In the genomic region with DNA sequence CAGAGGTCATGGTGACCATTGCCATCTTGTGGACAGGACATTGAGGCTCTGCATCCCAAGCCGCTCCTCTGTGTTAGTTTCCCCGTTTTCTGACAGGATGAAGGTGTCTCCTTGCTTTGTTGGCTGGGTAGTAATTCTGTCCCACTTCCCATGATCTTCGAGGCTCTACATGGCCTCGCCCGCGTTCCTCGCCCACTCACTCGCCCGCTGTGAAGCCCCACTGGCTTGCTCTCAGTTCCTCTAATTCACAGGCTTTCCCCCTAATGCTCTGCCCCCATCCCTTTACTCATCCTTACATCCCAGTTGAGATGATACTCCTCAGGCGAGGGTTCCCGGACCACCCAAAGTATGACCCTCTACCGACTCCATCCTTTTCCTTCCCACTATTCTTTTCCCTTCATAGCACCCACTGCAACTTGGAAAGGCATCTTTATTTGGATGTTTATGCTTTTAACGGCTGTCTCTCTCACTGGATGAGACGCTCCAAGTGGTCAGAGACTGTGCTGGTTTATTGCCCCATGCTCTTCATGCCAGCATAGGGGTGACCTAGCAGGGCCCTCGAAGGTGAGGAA, we compare ENCODE assay signal across 7 cellular contexts. TPM values are rescaled to one million over a fixed set of nuclear protein-coding genes. Genes with fewer than 3 reads are reported as not detected.
A peak's percentile ranks its signal among the peaks of the same experiment; 100 is the strongest.
DNase-seq lines count a peak whose midpoint lies in the region; ATAC-seq, FAIRE-seq and TF ChIP-seq lines count a peak whose summit lies in the region.

No MANE protein-coding gene starts in this region.

- H3K4me3 ChIP-seq in left lung (peak overlapping the region; percentile 85 to 86), upper lobe of left lung (peak overlapping the region; percentile 45 to 98 (median 92))

- peak overlapping the region; percentile 78 for H3K27ac Mint-ChIP-seq in activated T-helper 1 cell treated with anti-CD3 and anti-CD28 coated beads, Interleukin-12 subunit alpha, Interleukin-12 subunit beta, Interleukin-2, Interleukin-4 antibody, amounts not matched to agents 30 ng/mL and 10 ng/mL and 1 ng/mL, durations not matched to agents 14 hours and 24 hours and 36 hours

- H3K4me1 ChIP-seq in left lung (peaks cover 21 to 66% of the 10 kb centered on the region in 2 donors), upper lobe of left lung (peaks cover 17 to 31% (median 25%) of the 10 kb centered on the region in 4 donors)

- ATAC-seq in HG02973 (IDR thresholded peaks at IDR 0.05; ENCODE audit: unreplicated experiment) = peak; percentile 13
- no peak for ATAC-seq in left lung
- peak in 1 of 2 donors; percentile 0 for ATAC-seq in upper lobe of left lung (ENCODE audit: low FRiP score in 2 of 2)

- no peak for TF ChIP-seq POLR2A in upper lobe of left lung (IDR thresholded peaks at IDR 0.05)

- peak; percentile 72 for FAIRE-seq in GM19239 (lab: Jason Lieb, UNC)

- peak overlapping the region; percentile 87 to 94 for H3K27ac ChIP-seq in left lung
- peak overlapping the region; percentile 85 to 97 (median 89) for H3K27ac ChIP-seq in upper lobe of left lung

- H3K36me3 ChIP-seq in left lung = peaks cover 0 to 70% of the 10 kb centered on the region in 2 donors
- H3K36me3 ChIP-seq in upper lobe of left lung = peaks cover 17 to 56% (median 39%) of the 10 kb centered on the region in 4 donors

- WGBS in upper lobe of left lung, 2 donors = 28 to 29% methylated on average over 15 of the region's 15 CpGs

- no peaks in the 10 kb centered on the region for H3K9me3 Mint-ChIP-seq in activated T-helper 1 cell treated with anti-CD3 and anti-CD28 coated beads, Interleukin-12 subunit alpha, Interleukin-12 subunit beta, Interleukin-2, Interleukin-4 antibody, amounts not matched to agents 30 ng/mL and 10 ng/mL and 1 ng/mL, durations not matched to agents 14 hours and 24 hours and 36 hours

- intact Hi-C loops in activated T-helper 1 cell treated with anti-CD3 and anti-CD28 coated beads, Interleukin-12 subunit alpha, Interleukin-12 subunit beta, Interleukin-2, Interleukin-4 antibody, amounts not matched to agents 30 ng/mL and 10 ng/mL and 1 ng/mL, durations not matched to agents 14 hours and 24 hours and 36 hours (cut with micrococcal nuclease) = loop anchor here (1.0 kb wide), 3 partner anchors 7 to 86 kb away; partner anchors contain the start of genes HSP90AB1 and NFKBIE
- intact Hi-C loops in left lung (cut with DNase I) (no loop called here), posterior vena cava (cut with DNase I) (no loop called here)

- no peak for DNase-seq in GM19239 (ENCODE audit: insufficient read length, low spot score)
- DNase-seq in activated T-helper 1 cell treated with anti-CD3 and anti-CD28 coated beads, Interleukin-12 subunit alpha, Interleukin-12 subunit beta, Interleukin-2, Interleukin-4 antibody, amounts not matched to agents 30 ng/mL and 10 ng/mL and 1 ng/mL, durations not matched to agents 14 hours and 24 hours and 36 hours (ENCODE audit: low spot score) = no peak
- no peak for DNase-seq in left lung
- no peak for DNase-seq in upper lobe of left lung
- no peak for DNase-seq in stimulated activated CD4-positive, alpha-beta T cell treated with anti-CD3 and anti-CD28 coated beads, Interleukin-15, amount 100 ng/mL, for 24 hours
- no peak for DNase-seq in posterior vena cava (ENCODE audit: low spot score)

- H3K36me3 Mint-ChIP-seq in activated T-helper 1 cell treated with anti-CD3 and anti-CD28 coated beads, Interleukin-12 subunit alpha, Interleukin-12 subunit beta, Interleukin-2, Interleukin-4 antibody, amounts not matched to agents 30 ng/mL and 10 ng/mL and 1 ng/mL, durations not matched to agents 14 hours and 24 hours and 36 hours (ENCODE audit: low read depth) = peaks cover 51% of the 10 kb centered on the region

- H3K27me3 Mint-ChIP-seq in activated T-helper 1 cell treated with anti-CD3 and anti-CD28 coated beads, Interleukin-12 subunit alpha, Interleukin-12 subunit beta, Interleukin-2, Interleukin-4 antibody, amounts not matched to agents 30 ng/mL and 10 ng/mL and 1 ng/mL, durations not matched to agents 14 hours and 24 hours and 36 hours (ENCODE audit: insufficient read depth) = no peaks in the 10 kb centered on the region

- TF ChIP-seq EP300 in upper lobe of left lung (IDR thresholded peaks at IDR 0.05) = no peak

- TF ChIP-seq CTCF in left lung (IDR thresholded peaks at IDR 0.05) (no peak), upper lobe of left lung (IDR thresholded peaks at IDR 0.05) (peak in 1 of 6 experiments; percentile 15)

- H3K4me1 Mint-ChIP-seq in activated T-helper 1 cell treated with anti-CD3 and anti-CD28 coated beads, Interleukin-12 subunit alpha, Interleukin-12 subunit beta, Interleukin-2, Interleukin-4 antibody, amounts not matched to agents 30 ng/mL and 10 ng/mL and 1 ng/mL, durations not matched to agents 14 hours and 24 hours and 36 hours (ENCODE audit: low read depth) = peaks cover 76% of the 10 kb centered on the region

- no peaks in the 10 kb centered on the region for H3K27me3 ChIP-seq in left lung
- no peaks in the 10 kb centered on the region for H3K27me3 ChIP-seq in upper lobe of left lung

- no peaks in the 10 kb centered on the region for H3K9me3 ChIP-seq in left lung
- H3K9me3 ChIP-seq in upper lobe of left lung = no peaks in the 10 kb centered on the region

- peak overlapping the region; percentile 84 for H3K4me3 Mint-ChIP-seq in activated T-helper 1 cell treated with anti-CD3 and anti-CD28 coated beads, Interleukin-12 subunit alpha, Interleukin-12 subunit beta, Interleukin-2, Interleukin-4 antibody, amounts not matched to agents 30 ng/mL and 10 ng/mL and 1 ng/mL, durations not matched to agents 14 hours and 24 hours and 36 hours

RNA-seq across cellular contexts. Expression of gene SLC35B2, which starts 0.5 kb away (rescaled TPM):
- total RNA-seq in activated T-helper 1 cell treated with anti-CD3 and anti-CD28 coated beads, Interleukin-12 subunit alpha, Interleukin-12 subunit beta, Interleukin-2, Interleukin-4 antibody, amounts not matched to agents 30 ng/mL and 10 ng/mL and 1 ng/mL, durations not matched to agents 14 hours and 24 hours and 36 hours = 29.2 and 30.1 TPM in 2 replicates
- total RNA-seq in left lung = 10 to 100 TPM; 43.7 to 50.0 TPM
- 10 to 100 TPM; 14.6 to 44.8 (median 29.8) TPM for total RNA-seq in upper lobe of left lung
- 10 to 100 TPM; 23.1 to 28.9 TPM for total RNA-seq in posterior vena cava

RNA-seq across cellular contexts. Expression of gene NFKBIE, which starts 7.5 kb away (rescaled TPM):
- 23.2 and 29.0 TPM in 2 replicates for total RNA-seq in activated T-helper 1 cell treated with anti-CD3 and anti-CD28 coated beads, Interleukin-12 subunit alpha, Interleukin-12 subunit beta, Interleukin-2, Interleukin-4 antibody, amounts not matched to agents 30 ng/mL and 10 ng/mL and 1 ng/mL, durations not matched to agents 14 hours and 24 hours and 36 hours
- total RNA-seq in left lung = 10 to 100 TPM; 12.1 to 19.3 TPM
- total RNA-seq in upper lobe of left lung = 10 to 100 TPM in 5 of 6 donors, 1 to 10 TPM in 1; 7.8 to 27.0 (median 13.6) TPM
- 1 to 10 TPM; 4.5 to 6.7 TPM for total RNA-seq in posterior vena cava

RNA-seq across cellular contexts. Expression of gene HSP90AB1, which starts 10.9 kb away (rescaled TPM):
- 2,065 and 2,095 TPM in 2 replicates for total RNA-seq in activated T-helper 1 cell treated with anti-CD3 and anti-CD28 coated beads, Interleukin-12 subunit alpha, Interleukin-12 subunit beta, Interleukin-2, Interleukin-4 antibody, amounts not matched to agents 30 ng/mL and 10 ng/mL and 1 ng/mL, durations not matched to agents 14 hours and 24 hours and 36 hours
- total RNA-seq in left lung (100 to 1,000 TPM; 726 to 810 TPM), upper lobe of left lung (100 to 1,000 TPM; 175 to 656 (median 471) TPM), posterior vena cava (100 to 1,000 TPM; 414 to 463 TPM)

RNA-seq across cellular contexts. Expression of gene TMEM151B, which starts 12.4 kb away (rescaled TPM):
- 0.29 TPM in 1 of 2 replicates, not detected in the other for total RNA-seq in activated T-helper 1 cell treated with anti-CD3 and anti-CD28 coated beads, Interleukin-12 subunit alpha, Interleukin-12 subunit beta, Interleukin-2, Interleukin-4 antibody, amounts not matched to agents 30 ng/mL and 10 ng/mL and 1 ng/mL, durations not matched to agents 14 hours and 24 hours and 36 hours
- total RNA-seq in left lung = not detected
- total RNA-seq in upper lobe of left lung = not detected
- not detected for total RNA-seq in posterior vena cava

RNA-seq across cellular contexts. Expression of gene SLC29A1, which starts 34.4 kb away (rescaled TPM):
- total RNA-seq in activated T-helper 1 cell treated with anti-CD3 and anti-CD28 coated beads, Interleukin-12 subunit alpha, Interleukin-12 subunit beta, Interleukin-2, Interleukin-4 antibody, amounts not matched to agents 30 ng/mL and 10 ng/mL and 1 ng/mL, durations not matched to agents 14 hours and 24 hours and 36 hours = 121 and 122 TPM in 2 replicates
- total RNA-seq in left lung (10 to 100 TPM; 46.8 to 48.2 TPM), upper lobe of left lung (10 to 100 TPM; 38.3 to 93.2 (median 45.8) TPM), posterior vena cava (10 to 100 TPM; 76.5 to 80.0 TPM)
